18 cellular contexts compared by ENCODE assay signal in genomic region chr6:3237761-3238662, GRCh38. TPM values are rescaled to one million over a fixed set of nuclear protein-coding genes. Genes with fewer than 3 reads are reported as not detected.
A peak's percentile ranks its signal among the peaks of the same experiment; 100 is the strongest.
DNase-seq lines count a peak whose midpoint lies in the region; ATAC-seq, FAIRE-seq and TF ChIP-seq lines count a peak whose summit lies in the region.
"Had no signal": no experiment of that assay in that cellular context is flagged by ENCODE, and none has a peak within 500 bp of the region (broad histone marks: within the 10 kb centered on the region; RNA-seq: fewer than 3 reads in every experiment).

No MANE protein-coding gene starts in this region.

- H3K27me3 ChIP-seq in BLaER1 treated with 17β-estradiol and CSF1 and Interleukin-3, amounts not matched to agents 10 nM and 100 nM: peaks cover 6 to 53% (median 34%) of the 10 kb centered on the region in 11 experiments
- H3K27me3 ChIP-seq in small intestine (ENCODE audit: control insufficient read depth in 2 of 2, insufficient read depth in 2 of 2, low read length in 2 of 2): peaks cover 0 to 8% of the 10 kb centered on the region in 2 donors

- H3K27ac ChIP-seq in BLaER1 treated with 17β-estradiol and CSF1 and Interleukin-3, amounts not matched to agents 10 nM and 100 nM: peak overlapping the region in 3 of 11 experiments; percentile 23 to 46 (median 41); a peak in 5 of 22 replicates
- no peak overlapping the region for H3K27ac ChIP-seq in small intestine (ENCODE audit: low read depth in 1 of 2, low read length in 1 of 2)
- H3K27ac ChIP-seq: ascending aorta had no signal

- peaks cover 19 to 51% (median 26%) of the 10 kb centered on the region in 10 experiments for H3K4me1 ChIP-seq in BLaER1 treated with 17β-estradiol and CSF1 and Interleukin-3, amounts not matched to agents 10 nM and 100 nM
- H3K4me1 ChIP-seq in small intestine (ENCODE audit: control insufficient read depth in 2 of 2, insufficient read depth in 1 of 2, low read depth in 1 of 2, low read length in 1 of 2): no peaks in the 10 kb centered on the region
- H3K4me1 ChIP-seq: ascending aorta had no signal

- WGBS in small intestine, 3 donors: 77 to 80% (median 80%) methylated on average over 24 of the region's 24 CpGs

- no peaks in the 10 kb centered on the region for H3K36me3 ChIP-seq in BLaER1 treated with 17β-estradiol and CSF1 and Interleukin-3, amounts not matched to agents 10 nM and 100 nM
- no peaks in the 10 kb centered on the region for H3K36me3 ChIP-seq in small intestine (ENCODE audit: control insufficient read depth in 2 of 2, insufficient read depth in 2 of 2, low read length in 2 of 2)
- H3K36me3 ChIP-seq: ascending aorta had no signal

- H3K4me1 Mint-ChIP-seq in nephron: peaks cover 16% of the 10 kb centered on the region
- H3K4me1 Mint-ChIP-seq in stimulated activated naive B cell treated with anti-CD40 and anti-IgM and Interleukin-4, amounts not matched to agents 10 μg/mL and 1 μg/mL and 100 μg/mL, for 72 hours: peaks cover 9 to 14% of the 10 kb centered on the region in 2 donors
- H3K4me1 Mint-ChIP-seq: activated T-helper 17 cell treated with anti-CD3 and anti-CD28 coated beads, Interleukin-2, amount 50 U/mL, for 72 hours had no signal

- no peaks in the 10 kb centered on the region for H3K9me3 ChIP-seq in BLaER1 treated with 17β-estradiol and CSF1 and Interleukin-3, amounts not matched to agents 10 nM and 100 nM (replicated peaks in 1 of 11)
- no peaks in the 10 kb centered on the region for H3K9me3 ChIP-seq in small intestine (ENCODE audit: control insufficient read depth, low read depth)
- H3K9me3 ChIP-seq: ascending aorta had no signal

- no peak for TF ChIP-seq CTCF in nephron (IDR thresholded peaks at IDR 0.05; ENCODE audit: unreplicated experiment in 3 of 3)

- no peaks in the 10 kb centered on the region for H3K36me3 Mint-ChIP-seq in nephron (ENCODE audit: low read depth)
- H3K36me3 Mint-ChIP-seq in stimulated activated naive B cell treated with anti-CD40 and anti-IgM and Interleukin-4, amounts not matched to agents 10 μg/mL and 1 μg/mL and 100 μg/mL, for 72 hours: no peaks in the 10 kb centered on the region

- H3K9me3 Mint-ChIP-seq in nephron: no peaks in the 10 kb centered on the region
- no peaks in the 10 kb centered on the region for H3K9me3 Mint-ChIP-seq in stimulated activated naive B cell treated with anti-CD40 and anti-IgM and Interleukin-4, amounts not matched to agents 10 μg/mL and 1 μg/mL and 100 μg/mL, for 72 hours
- H3K9me3 Mint-ChIP-seq: activated CD8-positive, alpha-beta T cell treated with anti-CD3 and anti-CD28 coated beads for 36 hours; activated T-helper 17 cell treated with anti-CD3 and anti-CD28 coated beads, Interleukin-2, amount 50 U/mL, for 72 hours had no signal

- DNase-seq in LHCN-M2 (ENCODE audit: low read depth) (peak; percentile 91), amniotic epithelial cell (ENCODE audit: low read depth) (peak; percentile 52), NCI-H1092 (lab: John Stamatoyannopoulos, UW) (no peak), small intestine (no peak)
- no peak for DNase-seq in stimulated activated naive B cell treated with anti-CD40 and anti-IgM and Interleukin-4, amounts not matched to agents 10 μg/mL and 1 μg/mL and 100 μg/mL, for 72 hours
- DNase-seq: activated CD8-positive, alpha-beta T cell treated with anti-CD3 and anti-CD28 coated beads for 36 hours; foreskin melanocyte; GOT3; KBM-7; NCI-H1930; NCI-H69; SIG-M5 had no signal

- FAIRE-seq in small intestine (lab: Jason Lieb, UNC): no peak
- FAIRE-seq: TTC549 had no signal

- peaks cover 38% of the 10 kb centered on the region for H3K27me3 Mint-ChIP-seq in nephron (ENCODE audit: low read depth)
- H3K27me3 Mint-ChIP-seq in stimulated activated naive B cell treated with anti-CD40 and anti-IgM and Interleukin-4, amounts not matched to agents 10 μg/mL and 1 μg/mL and 100 μg/mL, for 72 hours: peaks cover 53 to 83% of the 10 kb centered on the region in 2 donors

- peak overlapping the region; percentile 31 to 79 (median 62) for H3K4me2 ChIP-seq in BLaER1 treated with 17β-estradiol and CSF1 and Interleukin-3, amounts not matched to agents 10 nM and 100 nM

- H4K20me1 ChIP-seq in BLaER1 treated with 17β-estradiol and CSF1 and Interleukin-3, amounts not matched to agents 10 nM and 100 nM: no peaks in the 10 kb centered on the region; a peak in 1 of 22 replicates

- no peak overlapping the region for H3K4me3 Mint-ChIP-seq in nephron
- no peak overlapping the region for H3K4me3 Mint-ChIP-seq in stimulated activated naive B cell treated with anti-CD40 and anti-IgM and Interleukin-4, amounts not matched to agents 10 μg/mL and 1 μg/mL and 100 μg/mL, for 72 hours
- H3K4me3 Mint-ChIP-seq: activated CD8-positive, alpha-beta T cell treated with anti-CD3 and anti-CD28 coated beads for 36 hours; activated T-helper 17 cell treated with anti-CD3 and anti-CD28 coated beads, Interleukin-2, amount 50 U/mL, for 72 hours had no signal

- no peak for ATAC-seq in HG03159 (IDR thresholded peaks at IDR 0.05; ENCODE audit: unreplicated experiment)
- no peak for ATAC-seq in stimulated activated naive B cell treated with anti-CD40 and anti-IgM and Interleukin-4, amounts not matched to agents 10 μg/mL and 1 μg/mL and 100 μg/mL, for 72 hours (replicated peaks)
- ATAC-seq: activated CD8-positive, alpha-beta T cell treated with anti-CD3 and anti-CD28 coated beads for 36 hours; activated T-helper 17 cell treated with anti-CD3 and anti-CD28 coated beads, Interleukin-2, amount 50 U/mL, for 72 hours had no signal

- H3K4me3 ChIP-seq in BLaER1 treated with 17β-estradiol and CSF1 and Interleukin-3, amounts not matched to agents 10 nM and 100 nM: no peak overlapping the region
- H3K4me3 ChIP-seq in small intestine (ENCODE audit: low read depth in 1 of 2, low read length in 2 of 2): no peak overlapping the region
- H3K4me3 ChIP-seq: ascending aorta had no signal

- H3K27ac Mint-ChIP-seq in nephron: peak overlapping the region in 2 of 3 experiments; percentile 2 to 59
- H3K27ac Mint-ChIP-seq in stimulated activated naive B cell treated with anti-CD40 and anti-IgM and Interleukin-4, amounts not matched to agents 10 μg/mL and 1 μg/mL and 100 μg/mL, for 72 hours: no peak overlapping the region
- H3K27ac Mint-ChIP-seq: activated CD8-positive, alpha-beta T cell treated with anti-CD3 and anti-CD28 coated beads for 36 hours; activated T-helper 17 cell treated with anti-CD3 and anti-CD28 coated beads, Interleukin-2, amount 50 U/mL, for 72 hours had no signal

- H3K9ac ChIP-seq in BLaER1 treated with 17β-estradiol and CSF1 and Interleukin-3, amounts not matched to agents 10 nM and 100 nM: peak overlapping the region in 3 of 11 experiments; percentile 5 to 47 (median 11); a peak in 3 of 22 replicates

RNA-seq across cellular contexts. Expression of gene TUBB2B, which starts 10.6 kb away (rescaled TPM):
- total RNA-seq in LHCN-M2 (2014; rRNA removed): 23.3 and 31.3 TPM in 2 replicates
- 58.5 TPM for polyA plus RNA-seq in LHCN-M2 (2012)
- 10 to 100 TPM in 1 of 3 donors, 1 to 10 TPM in 2; 3.4 to 23.1 (median 7.6) TPM for polyA plus RNA-seq in small intestine
- total RNA-seq: ascending aorta had no signal

RNA-seq across cellular contexts. Expression of gene PSMG4, which starts 20.7 kb away (rescaled TPM):
- total RNA-seq in LHCN-M2 (2014; rRNA removed): 29.9 and 30.6 TPM in 2 replicates
- 25.7 TPM for polyA plus RNA-seq in LHCN-M2 (2012)
- polyA plus RNA-seq in small intestine: 10 to 100 TPM; 24.8 to 43.8 (median 42.0) TPM

Comparison
In these comparisons a context has a peak if more than half of its experiments do, and no peak if none do; other contexts are left out.
1. DNase-seq: peak in LHCN-M2 (single experiment) and amniotic epithelial cell (single experiment); none in stimulated activated naive B cell treated with anti-CD40 and anti-IgM and Interleukin-4, amounts not matched to agents 10 μg/mL and 1 μg/mL and 100 μg/mL, for 72 hours (single experiment), NCI-H1092 (single experiment) and small intestine (single experiment).